ENCODE assay signal across 1 cellular context in genomic region chr2:121478358-121478995, GRCh38.
A peak's percentile ranks its signal among the peaks of the same experiment; 100 is the strongest.
TF ChIP-seq lines count a peak whose summit lies in the region.

No MANE protein-coding gene starts in this region.

TF ChIP-seq in HepG2, 621 proteins besides CTCF, POLR2A, EP300 and RAD21:
- TF ChIP-seq ZNF770 (CRISPR knock-in tag; IDR thresholded peaks at IDR 0.05) (peak; percentile 88), ZMYM3 (CRISPR knock-in tag; IDR thresholded peaks at IDR 0.05) (0 out of 2 replicates have a peak, but pooled peaks have one; percentile 25), CEBPB (IDR thresholded peaks at IDR 0.05; ENCODE audit: borderline replicate concordance, low read depth, low read length) (0 out of 2 replicates have a peak, but pooled peaks have one; percentile 17), HNRNPL (IDR thresholded peaks at IDR 0.05; ENCODE audit: low read depth, low read length) (peak; percentile 89), ZMAT5 (CRISPR knock-in tag; IDR thresholded peaks at IDR 0.05; ENCODE audit: borderline replicate concordance, low read depth) (0 out of 2 replicates have a peak, but pooled peaks have one; percentile 41), HNRNPLL (IDR thresholded peaks at IDR 0.05; ENCODE audit: low read depth, low read length, poor library complexity, severe bottlenecking) (peak; percentile 66), ZNF646 (CRISPR knock-in tag; IDR thresholded peaks at IDR 0.05) (peak; percentile 97)
TF ChIP-seq in HepG2: peak in this region for 7; not testable (repeated sequence) for 614.
